ENCODE assay signal across 10 cellular contexts in genomic region chr19:45509692-45510015, GRCh38. TPM values are rescaled to one million over a fixed set of nuclear protein-coding genes. Genes with fewer than 3 reads are reported as not detected.
A peak's percentile ranks its signal among the peaks of the same experiment; 100 is the strongest.
DNase-seq lines count a peak whose midpoint lies in the region; ATAC-seq, FAIRE-seq and TF ChIP-seq lines count a peak whose summit lies in the region.
"Had no signal": no experiment of that assay in that cellular context is flagged by ENCODE, and none has a peak within 500 bp of the region (broad histone marks: within the 10 kb centered on the region; RNA-seq: fewer than 3 reads in every experiment).

No MANE protein-coding gene starts in this region.

- TF ChIP-seq CTCF in DOHH2 (IDR thresholded peaks at IDR 0.05; ENCODE audit: low read depth, low read length, poor library complexity, severe bottlenecking) (no peak), fibroblast of lung (conservative IDR thresholded peaks at IDR 0.05 in 1 of 2, IDR thresholded peaks at IDR 0.05 in 1 of 2; ENCODE audit: low read depth in 1 of 2, low read length in 2 of 2) (no peak), retinal pigment epithelial cell (conservative IDR thresholded peaks at IDR 0.05; ENCODE audit: low read depth, low read length) (no peak)

- peaks cover 16% of the 10 kb centered on the region for H4K20me1 ChIP-seq in DOHH2 (ENCODE audit: control insufficient read depth, insufficient read depth, low read depth, low read length)
- H4K20me1 ChIP-seq in fibroblast of lung (ENCODE audit: control insufficient read depth, extremely low read depth, insufficient read depth, low read length) = no peaks in the 10 kb centered on the region

- peaks cover 14% of the 10 kb centered on the region for H3F3A ChIP-seq in DOHH2 (ENCODE audit: control insufficient read depth, insufficient read depth)

- H3K27ac ChIP-seq in DOHH2 (ENCODE audit: low read depth, low read length) (peak overlapping the region; percentile 84), SK-N-MC (peak overlapping the region; percentile 62; the same call in 1 of the 2 replicates), fibroblast of lung (ENCODE audit: insufficient read depth, low read length) (peak overlapping the region; percentile 56)

- H3K4me1 ChIP-seq in DOHH2 (ENCODE audit: control insufficient read depth, low read length) = peaks cover 66% of the 10 kb centered on the region
- H3K4me1 ChIP-seq in fibroblast of lung (ENCODE audit: control insufficient read depth, extremely low read depth, insufficient read depth, low read length) = peaks cover 15% of the 10 kb centered on the region

- no peaks in the 10 kb centered on the region for H3K27me3 ChIP-seq in DOHH2 (ENCODE audit: control insufficient read depth, low read length)
- H3K27me3 ChIP-seq in fibroblast of lung (ENCODE audit: control insufficient read depth, insufficient read depth, low read length) = no peaks in the 10 kb centered on the region

- peaks cover 10% of the 10 kb centered on the region for H3K36me3 ChIP-seq in DOHH2 (ENCODE audit: control insufficient read depth, low read length)
- no peaks in the 10 kb centered on the region for H3K36me3 ChIP-seq in SK-N-MC (ENCODE audit: insufficient read depth, low read length)
- peaks cover 4% of the 10 kb centered on the region for H3K36me3 ChIP-seq in fibroblast of lung (ENCODE audit: control insufficient read depth, insufficient read depth, low read length)

- H3K4me2 ChIP-seq in DOHH2 (ENCODE audit: low read length) (peak overlapping the region; percentile 98), fibroblast of lung (ENCODE audit: extremely low read depth, insufficient read depth, low read length) (peak overlapping the region; percentile 96)

- FAIRE-seq in frontal cortex (lab: Jason Lieb, UNC) = no peak
- FAIRE-seq: endometrium had no signal

- H3K79me2 ChIP-seq in DOHH2 (ENCODE audit: control insufficient read depth, low read length) (peaks cover 71% of the 10 kb centered on the region), fibroblast of lung (ENCODE audit: control insufficient read depth, insufficient read depth, low read length) (peaks cover 70% of the 10 kb centered on the region)

- no peaks in the 10 kb centered on the region for H3K9me2 ChIP-seq in DOHH2 (replicated peaks; ENCODE audit: control insufficient read depth, low read length)

- H3K4me3 ChIP-seq in DOHH2 (ENCODE audit: low read length) (peak overlapping the region; percentile 77), SK-N-MC (no peak overlapping the region), fibroblast of lung (replicated peaks in 1 of 4; ENCODE audit: control extremely low read depth in 1 of 4, insufficient read depth in 1 of 4, low read depth in 3 of 4, low read length in 4 of 4) (peak overlapping the region; percentile 32 to 96 (median 72)), retinal pigment epithelial cell (ENCODE audit: low read length) (peak overlapping the region; percentile 96)

- H3K9ac ChIP-seq in SK-N-MC (ENCODE audit: insufficient read length) = no peak overlapping the region
- H3K9ac ChIP-seq in fibroblast of lung (ENCODE audit: insufficient read depth, low read length) = peak overlapping the region; percentile 54

- ATAC-seq in HG02642 (IDR thresholded peaks at IDR 0.05; ENCODE audit: poor library complexity, unreplicated experiment) = no peak

- no peak overlapping the region for H2AFZ ChIP-seq in fibroblast of lung (ENCODE audit: low read length)

- DNase-seq in SK-N-MC (ENCODE audit: low read depth, low spot score) = no peak
- no peak for DNase-seq in fibroblast of lung (ENCODE audit: low read depth in 2 of 2)
- DNase-seq in retinal pigment epithelial cell (ENCODE audit: low read depth) = no peak
- no peak for DNase-seq in HCEC 1CT
- no peak for DNase-seq in frontal cortex (ENCODE audit: low spot score in 2 of 2)
- DNase-seq in stimulated activated CD4-positive, alpha-beta T cell treated with anti-CD3 and anti-CD28 coated beads, Interleukin-15, amount 100 ng/mL, for 24 hours = no peak
- DNase-seq: NCI-H345 had no signal

- no peaks in the 10 kb centered on the region for H3K9me3 ChIP-seq in DOHH2 (ENCODE audit: control insufficient read depth, insufficient read depth, low read length)
- H3K9me3 ChIP-seq in SK-N-MC (ENCODE audit: low read depth, low read length) = no peaks in the 10 kb centered on the region
- H3K9me3 ChIP-seq in fibroblast of lung (ENCODE audit: control insufficient read depth, insufficient read depth, low read depth, low read length) = no peaks in the 10 kb centered on the region

RNA-seq across cellular contexts. Expression of gene VASP, which starts 2.4 kb away (rescaled TPM):
- total RNA-seq in fibroblast of lung = 33.1 and 40.3 TPM in 2 replicates
- polyA plus RNA-seq in fibroblast of lung = 62.3 and 67.9 TPM in 2 replicates
- 74.5 and 87.1 TPM in 2 replicates for polyA plus RNA-seq in fibroblast of lung (2012)
- polyA minus RNA-seq in fibroblast of lung (ENCODE audit: low replicate concordance) = 70.0 and 82.2 TPM in 2 replicates
- 9.0 TPM for total RNA-seq in frontal cortex

RNA-seq across cellular contexts. Expression of gene PPM1N, which starts 11.4 kb away (rescaled TPM):
- 1.8 and 2.8 TPM in 2 replicates for total RNA-seq in fibroblast of lung
- polyA plus RNA-seq in fibroblast of lung = 2.3 and 2.6 TPM in 2 replicates
- 3.1 and 3.2 TPM in 2 replicates for polyA plus RNA-seq in fibroblast of lung (2012)
- polyA minus RNA-seq in fibroblast of lung (ENCODE audit: low replicate concordance) = not detected in 2 replicates
- total RNA-seq in frontal cortex = 0.82 TPM

RNA-seq across cellular contexts. Expression of gene RTN2, which starts 12.8 kb away (rescaled TPM):
- 5.1 and 7.9 TPM in 2 replicates for total RNA-seq in fibroblast of lung
- 8.9 and 11.7 TPM in 2 replicates for polyA plus RNA-seq in fibroblast of lung
- 19.8 and 23.8 TPM in 2 replicates for polyA plus RNA-seq in fibroblast of lung (2012)
- polyA minus RNA-seq in fibroblast of lung (ENCODE audit: low replicate concordance) = 15.0 and 45.2 TPM in 2 replicates
- 54.2 TPM for total RNA-seq in frontal cortex

RNA-seq across cellular contexts. Expression of gene FOSB, which starts 41.9 kb away (rescaled TPM):
- total RNA-seq in fibroblast of lung (9.5 and 24.9 TPM in 2 replicates), frontal cortex (2.0 TPM)
- polyA plus RNA-seq in fibroblast of lung = 2.8 and 48.6 TPM in 2 replicates
- polyA plus RNA-seq in fibroblast of lung (2012) = 4.6 and 43.1 TPM in 2 replicates
- 20.3 and 218 TPM in 2 replicates for polyA minus RNA-seq in fibroblast of lung (ENCODE audit: low replicate concordance)
